8 cellular contexts compared by ENCODE assay signal in the genomic region with DNA sequence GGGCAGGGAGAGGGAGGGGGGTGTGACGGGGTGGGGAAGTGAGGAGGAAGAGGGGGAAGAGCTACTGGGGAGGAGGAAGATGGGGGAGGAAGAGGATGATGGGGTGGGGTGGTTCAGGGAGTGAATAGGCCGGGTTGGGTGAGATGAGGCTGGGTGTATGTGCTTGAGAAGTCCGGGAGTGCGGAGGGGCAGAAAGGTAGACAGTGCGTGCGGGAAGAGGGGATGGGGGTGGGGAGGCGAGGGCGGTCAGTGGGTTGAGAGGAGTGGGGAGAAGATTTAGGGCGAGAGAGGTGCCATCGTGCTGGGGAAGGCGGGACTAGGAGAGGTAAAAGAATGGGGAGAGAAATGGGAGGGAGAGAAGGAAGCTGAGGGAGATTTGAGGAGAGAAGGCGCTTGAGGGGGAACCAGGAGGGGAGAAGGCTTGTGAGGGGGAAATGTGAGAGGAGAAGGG. TPM values are rescaled to one million over a fixed set of nuclear protein-coding genes. Genes with fewer than 3 reads are reported as not detected.
DNase-seq lines count a peak whose midpoint lies in the region; ATAC-seq and TF ChIP-seq lines count a peak whose summit lies in the region.

No MANE protein-coding gene starts in this region.

- ATAC-seq in GM18858 (IDR thresholded peaks at IDR 0.05; ENCODE audit: unreplicated experiment), result no peak
- ATAC-seq in GM21528 (IDR thresholded peaks at IDR 0.05; ENCODE audit: low FRiP score, unreplicated experiment), result no peak

- H3K27me3 ChIP-seq in iPS-20b (ENCODE audit: insufficient read depth, low read length) (no peaks in the 10 kb centered on the region; the same call in 1 of the 2 replicates), smooth muscle cell (ENCODE audit: low read depth) (no peaks in the 10 kb centered on the region), HAP-1 (ENCODE audit: low read depth) (no peaks in the 10 kb centered on the region)

- peaks cover 3% of the 10 kb centered on the region; the same call in 1 of the 2 replicates for H3K9me3 ChIP-seq in iPS-20b (ENCODE audit: insufficient read depth, low read depth, low read length)
- no peaks in the 10 kb centered on the region for H3K9me3 ChIP-seq in smooth muscle cell (replicated peaks; ENCODE audit: low read depth)
- no peaks in the 10 kb centered on the region for H3K9me3 ChIP-seq in HAP-1

- intact Hi-C loops in CD14-positive monocyte (cut with micrococcal nuclease), result no loop called here

- H4K20me1 ChIP-seq in smooth muscle cell (ENCODE audit: low read depth), result no peaks in the 10 kb centered on the region

- H3K4me1 Mint-ChIP-seq in brain (peaks cover 7% of the 10 kb centered on the region), CD14-positive monocyte (peaks cover 19% of the 10 kb centered on the region)

- peak overlapping the region in 1 of 5 experiments; percentile 88 for H3K27ac Mint-ChIP-seq in brain
- H3K27ac Mint-ChIP-seq in CD14-positive monocyte, result peak overlapping the region in 2 of 7 donors; percentile 6 to 71

- peaks cover 9% of the 10 kb centered on the region; the same call in 1 of the 2 replicates for H3K4me1 ChIP-seq in iPS-20b (ENCODE audit: insufficient read depth, low read length)
- H3K4me1 ChIP-seq in smooth muscle cell (ENCODE audit: low read depth), result peaks cover 9% of the 10 kb centered on the region
- H3K4me1 ChIP-seq in HAP-1, result peaks cover 6% of the 10 kb centered on the region

- DNase-seq in HFF-Myc (ENCODE audit: extremely low read depth, low read depth), result no peak
- DNase-seq in smooth muscle cell (lab: John Stamatoyannopoulos, UW; ENCODE audit: unreplicated experiment), result no peak
- no peak for DNase-seq in HAP-1 (ENCODE audit: low spot score in 2 of 2)
- no peak for DNase-seq in CD14-positive monocyte (ENCODE audit: low spot score)

- TF ChIP-seq CTCF in HFF-Myc (IDR thresholded peaks at IDR 0.05; ENCODE audit: low read depth, low read length, missing control alignments), result no peak
- no peak for TF ChIP-seq CTCF in brain (conservative IDR thresholded peaks at IDR 0.05)
- no peak for TF ChIP-seq CTCF in smooth muscle cell (IDR thresholded peaks at IDR 0.05; ENCODE audit: borderline replicate concordance, insufficient read depth, poor library complexity, severe bottlenecking)
- TF ChIP-seq CTCF in CD14-positive monocyte (IDR thresholded peaks at IDR 0.05), result no peak

- H3K9ac ChIP-seq in iPS-20b (ENCODE audit: low read depth, low read length), result peak overlapping the region; percentile 85; the same call in 1 of the 2 replicates
- peak overlapping the region; percentile 54 for H3K9ac ChIP-seq in smooth muscle cell (ENCODE audit: low read depth)

- H3K4me3 ChIP-seq in HFF-Myc (replicated peaks; ENCODE audit: low read depth, low read length) (peak overlapping the region; percentile 34), iPS-20b (ENCODE audit: low read length) (peak overlapping the region; percentile 64; the same call in 1 of the 2 replicates), smooth muscle cell (peak overlapping the region; percentile 45), HAP-1 (no peak overlapping the region)

- no CpG with 5 or more reads among the region's 12 CpGs for WGBS in smooth muscle cell (ENCODE audit: low lambda C conversion rate)

- in situ Hi-C loops in HAP-1 (cut with MboI; ENCODE audit: low sequenced_read_pairs), result no loop called here

- H3K27ac ChIP-seq in iPS-20b (ENCODE audit: low read length) (no peak overlapping the region), smooth muscle cell (ENCODE audit: low read depth) (no peak overlapping the region)

- H3K4me3 Mint-ChIP-seq in brain (peak overlapping the region in 3 of 5 experiments; percentile 57 to 81 (median 69)), CD14-positive monocyte (peak overlapping the region in 1 of 2 donors; percentile 90)

- peak overlapping the region; percentile 87 for H3K4me2 ChIP-seq in smooth muscle cell

- H3K27me3 Mint-ChIP-seq in brain (peaks cover 25% of the 10 kb centered on the region), CD14-positive monocyte (ENCODE audit: low read depth in 3 of 3) (peaks cover 2 to 11% (median 6%) of the 10 kb centered on the region in 3 donors)

- H3K36me3 Mint-ChIP-seq in brain (no peaks in the 10 kb centered on the region), CD14-positive monocyte (no peaks in the 10 kb centered on the region)

- no peaks in the 10 kb centered on the region for H3K79me2 ChIP-seq in smooth muscle cell (ENCODE audit: low read depth)

- H3K36me3 ChIP-seq in iPS-20b (ENCODE audit: insufficient read depth, low read depth, low read length) (no peaks in the 10 kb centered on the region), smooth muscle cell (ENCODE audit: low read depth) (no peaks in the 10 kb centered on the region), HAP-1 (replicated peaks) (no peaks in the 10 kb centered on the region)

- H3K9me3 Mint-ChIP-seq in brain (peaks cover 8 to 19% (median 11%) of the 10 kb centered on the region in 5 experiments), CD14-positive monocyte (peaks cover 0 to 2% (median 0%) of the 10 kb centered on the region in 7 donors)

- H3F3A ChIP-seq in smooth muscle cell (ENCODE audit: low read depth), result peaks cover 6% of the 10 kb centered on the region

- peak overlapping the region; percentile 99 for H2AFZ ChIP-seq in smooth muscle cell (ENCODE audit: low read depth)

RNA-seq across cellular contexts. Expression of a gene that starts 30.9 kb away (rescaled TPM):
- 30.2 TPM for polyA plus RNA-seq in brain (ENCODE audit: insufficient read depth, low read depth, low replicate concordance)
- total RNA-seq in smooth muscle cell, result 0.27 and 0.54 TPM in 2 replicates
- 1.3 and 1.6 TPM in 2 replicates for polyA plus RNA-seq in smooth muscle cell
- 1 to 10 TPM; 5.2 to 8.1 TPM for polyA plus RNA-seq in CD14-positive monocyte
